18 cellular contexts compared by ENCODE assay signal in the genomic region with DNA sequence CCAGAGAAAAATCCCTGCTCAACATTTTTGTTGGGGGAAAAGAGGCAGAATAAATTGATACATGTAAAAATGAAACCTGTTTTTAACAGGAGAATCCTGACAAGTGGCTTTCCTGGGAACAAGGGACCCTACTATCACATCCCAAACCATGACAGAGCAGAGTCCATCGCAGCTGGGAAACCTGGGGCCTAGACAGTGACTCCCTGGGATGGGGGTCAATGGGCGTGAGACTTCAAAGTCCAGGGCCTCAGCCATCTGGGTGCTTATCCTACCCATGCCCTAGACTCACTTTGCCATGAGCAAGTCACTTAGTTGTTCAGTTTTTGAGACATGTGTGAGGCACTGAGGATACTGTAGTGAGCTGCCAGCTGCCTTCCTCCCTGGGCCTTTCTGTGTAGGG. TPM values are rescaled to one million over a fixed set of nuclear protein-coding genes. Genes with fewer than 3 reads are reported as not detected.
DNase-seq lines count a peak whose midpoint lies in the region; ATAC-seq and TF ChIP-seq lines count a peak whose summit lies in the region.
"Had no signal": no experiment of that assay in that cellular context is flagged by ENCODE, and none has a peak within 500 bp of the region (broad histone marks: within the 10 kb centered on the region; RNA-seq: fewer than 3 reads in every experiment).

No MANE protein-coding gene starts in this region.

- peaks cover 42% of the 10 kb centered on the region for H3K36me3 Mint-ChIP-seq in activated CD4-positive, alpha-beta T cell treated with anti-CD3 and anti-CD28 coated beads, Interleukin-2, amount 10 ng/mL, durations not matched to agents 7 days and 5 days (ENCODE audit: low read depth)
- H3K36me3 Mint-ChIP-seq in activated CD4-positive, alpha-beta T cell treated with anti-CD3 and anti-CD28 coated beads, Interleukin-2, amount 10 ng/mL, durations not matched to agents 24 days and 14 days (ENCODE audit: low read depth) = peaks cover 54% of the 10 kb centered on the region
- peaks cover 34% of the 10 kb centered on the region for H3K36me3 Mint-ChIP-seq in activated naive CD8-positive, alpha-beta T cell treated with anti-CD3 and anti-CD28 coated beads for 36 hours
- peaks cover 60% of the 10 kb centered on the region for H3K36me3 Mint-ChIP-seq in activated naive CD8-positive, alpha-beta T cell treated with anti-CD3 and anti-CD28 coated beads, Interleukin-2, amount 50 U/mL, for 24 hours (ENCODE audit: low read depth)
- peaks cover 47% of the 10 kb centered on the region for H3K36me3 Mint-ChIP-seq in activated CD8-positive, alpha-beta T cell treated with anti-CD3 and anti-CD28 coated beads, Interleukin-2, amount 10 ng/mL, durations not matched to agents 7 days and 5 days (ENCODE audit: low read depth)
- peaks cover 98% of the 10 kb centered on the region for H3K36me3 Mint-ChIP-seq in stimulated activated effector memory CD8-positive, alpha-beta T cell treated with anti-CD3 and anti-CD28 coated beads, Interleukin-12 subunit alpha, Interleukin-12 subunit beta, amount 100 ng/mL, for 72 hours

- H3K27ac ChIP-seq in breast epithelium = no peak overlapping the region
- H3K27ac ChIP-seq: 22Rv1 had no signal

- H3K36me3 ChIP-seq in breast epithelium = no peaks in the 10 kb centered on the region

- H3K4me3 Mint-ChIP-seq in activated CD4-positive, alpha-beta T cell treated with anti-CD3 and anti-CD28 coated beads, Interleukin-2, amount 10 ng/mL, durations not matched to agents 7 days and 5 days = no peak overlapping the region
- H3K4me3 Mint-ChIP-seq in activated CD4-positive, alpha-beta T cell treated with anti-CD3 and anti-CD28 coated beads, Interleukin-2, amount 10 ng/mL, durations not matched to agents 24 days and 14 days = no peak overlapping the region
- no peak overlapping the region for H3K4me3 Mint-ChIP-seq in activated naive CD8-positive, alpha-beta T cell treated with anti-CD3 and anti-CD28 coated beads for 36 hours
- no peak overlapping the region for H3K4me3 Mint-ChIP-seq in activated naive CD8-positive, alpha-beta T cell treated with anti-CD3 and anti-CD28 coated beads, Interleukin-2, amount 50 U/mL, for 24 hours
- no peak overlapping the region for H3K4me3 Mint-ChIP-seq in activated CD8-positive, alpha-beta T cell treated with anti-CD3 and anti-CD28 coated beads, Interleukin-2, amount 10 ng/mL, durations not matched to agents 7 days and 5 days
- no peak overlapping the region for H3K4me3 Mint-ChIP-seq in stimulated activated effector memory CD8-positive, alpha-beta T cell treated with anti-CD3 and anti-CD28 coated beads, Interleukin-12 subunit alpha, Interleukin-12 subunit beta, amount 100 ng/mL, for 72 hours
- H3K4me3 Mint-ChIP-seq: CD14-positive monocyte, H9 had no signal

- POLR2A ChIA-PET in activated CD4-positive, alpha-beta T cell treated with anti-CD3 and anti-CD28 coated beads, Interleukin-2, amount 10 ng/mL, durations not matched to agents 7 days and 5 days (lab: Charles Lee) = no interaction called here
- POLR2A ChIA-PET in activated CD8-positive, alpha-beta T cell treated with anti-CD3 and anti-CD28 coated beads, Interleukin-2, amount 10 ng/mL, durations not matched to agents 7 days and 5 days (lab: Charles Lee) = interaction anchor here (1.4 kb wide), 1 partner anchor 12 kb away, joined by 4 read pairs; no protein-coding TSS in a partner anchor

- intact Hi-C loops in activated CD4-positive, alpha-beta T cell treated with anti-CD3 and anti-CD28 coated beads, Interleukin-2, amount 10 ng/mL, durations not matched to agents 24 days and 14 days (cut with micrococcal nuclease) = no loop called here
- intact Hi-C loops in breast epithelium (cut with DNase I; ENCODE audit: low total_unique reads) = no loop called here

- H3K9me3 Mint-ChIP-seq in activated CD4-positive, alpha-beta T cell treated with anti-CD3 and anti-CD28 coated beads, Interleukin-2, amount 10 ng/mL, durations not matched to agents 7 days and 5 days = no peaks in the 10 kb centered on the region
- H3K9me3 Mint-ChIP-seq in activated CD4-positive, alpha-beta T cell treated with anti-CD3 and anti-CD28 coated beads, Interleukin-2, amount 10 ng/mL, durations not matched to agents 24 days and 14 days = no peaks in the 10 kb centered on the region
- H3K9me3 Mint-ChIP-seq in activated naive CD8-positive, alpha-beta T cell treated with anti-CD3 and anti-CD28 coated beads for 36 hours = no peaks in the 10 kb centered on the region
- H3K9me3 Mint-ChIP-seq in activated naive CD8-positive, alpha-beta T cell treated with anti-CD3 and anti-CD28 coated beads, Interleukin-2, amount 50 U/mL, for 24 hours = no peaks in the 10 kb centered on the region
- H3K9me3 Mint-ChIP-seq in activated CD8-positive, alpha-beta T cell treated with anti-CD3 and anti-CD28 coated beads, Interleukin-2, amount 10 ng/mL, durations not matched to agents 7 days and 5 days (ENCODE audit: insufficient read depth) = no peaks in the 10 kb centered on the region
- no peaks in the 10 kb centered on the region for H3K9me3 Mint-ChIP-seq in stimulated activated effector memory CD8-positive, alpha-beta T cell treated with anti-CD3 and anti-CD28 coated beads, Interleukin-12 subunit alpha, Interleukin-12 subunit beta, amount 100 ng/mL, for 72 hours
- H3K9me3 Mint-ChIP-seq: CD14-positive monocyte, H9, IgD-negative memory B cell had no signal

- TF ChIP-seq POLR2A in breast epithelium (IDR thresholded peaks at IDR 0.05) = no peak

- CTCF ChIA-PET in activated CD4-positive, alpha-beta T cell treated with anti-CD3 and anti-CD28 coated beads, Interleukin-2, amount 10 ng/mL, durations not matched to agents 7 days and 5 days (lab: Charles Lee) = interaction anchor here (0.7 to 1.6 kb wide), 8 partner anchors 8 to 34 kb away, joined by 3 to 8 read pairs (median 4); no protein-coding TSS in a partner anchor
- CTCF ChIA-PET in activated CD8-positive, alpha-beta T cell treated with anti-CD3 and anti-CD28 coated beads, Interleukin-2, amount 10 ng/mL, durations not matched to agents 7 days and 5 days (lab: Charles Lee) = interaction anchor here (1.1 to 4.2 kb wide), 6 partner anchors 12 to 372 kb away, joined by 3 to 14 read pairs (median 5); partner anchors contain the start of gene RPS14

- H3K27me3 ChIP-seq in breast epithelium = no peaks in the 10 kb centered on the region

- TF ChIP-seq CTCF in breast epithelium (IDR thresholded peaks at IDR 0.05) = no peak

- no peak for DNase-seq in activated CD4-positive, alpha-beta T cell treated with anti-CD3 and anti-CD28 coated beads, Interleukin-2, amount 10 ng/mL, durations not matched to agents 7 days and 5 days
- no peak for DNase-seq in activated CD4-positive, alpha-beta T cell treated with anti-CD3 and anti-CD28 coated beads, Interleukin-2, amount 10 ng/mL, durations not matched to agents 24 days and 14 days
- DNase-seq in activated naive CD8-positive, alpha-beta T cell treated with anti-CD3 and anti-CD28 coated beads for 36 hours = no peak
- DNase-seq in activated naive CD8-positive, alpha-beta T cell treated with anti-CD3 and anti-CD28 coated beads, Interleukin-2, amount 50 U/mL, for 24 hours = no peak
- no peak for DNase-seq in activated CD8-positive, alpha-beta T cell treated with anti-CD3 and anti-CD28 coated beads, Interleukin-2, amount 10 ng/mL, durations not matched to agents 7 days and 5 days
- DNase-seq in stimulated activated effector memory CD8-positive, alpha-beta T cell treated with anti-CD3 and anti-CD28 coated beads, Interleukin-12 subunit alpha, Interleukin-12 subunit beta, amount 100 ng/mL, for 72 hours (ENCODE audit: low spot score in 2 of 2) = no peak
- no peak for DNase-seq in breast epithelium (ENCODE audit: low spot score in 2 of 2)
- no peak for DNase-seq in CD1c-positive myeloid dendritic cell (ENCODE audit: extremely low spot score)
- DNase-seq: Calu3, DMS 273 treated with DMSO at 0.1 percent for 48 hours, GOT3, H9 had no signal

- no peak for ATAC-seq in activated naive CD8-positive, alpha-beta T cell treated with anti-CD3 and anti-CD28 coated beads, Interleukin-2, amount 50 U/mL, for 24 hours
- ATAC-seq in activated CD8-positive, alpha-beta T cell treated with anti-CD3 and anti-CD28 coated beads, Interleukin-2, amount 10 ng/mL, durations not matched to agents 7 days and 5 days = no peak
- ATAC-seq in stimulated activated effector memory CD8-positive, alpha-beta T cell treated with anti-CD3 and anti-CD28 coated beads, Interleukin-12 subunit alpha, Interleukin-12 subunit beta, amount 100 ng/mL, for 72 hours = no peak

- peak overlapping the region; percentile 26 for H3K27ac Mint-ChIP-seq in activated CD4-positive, alpha-beta T cell treated with anti-CD3 and anti-CD28 coated beads, Interleukin-2, amount 10 ng/mL, durations not matched to agents 7 days and 5 days
- H3K27ac Mint-ChIP-seq in activated CD4-positive, alpha-beta T cell treated with anti-CD3 and anti-CD28 coated beads, Interleukin-2, amount 10 ng/mL, durations not matched to agents 24 days and 14 days = no peak overlapping the region
- peak overlapping the region; percentile 46 for H3K27ac Mint-ChIP-seq in activated naive CD8-positive, alpha-beta T cell treated with anti-CD3 and anti-CD28 coated beads for 36 hours
- H3K27ac Mint-ChIP-seq in activated naive CD8-positive, alpha-beta T cell treated with anti-CD3 and anti-CD28 coated beads, Interleukin-2, amount 50 U/mL, for 24 hours = no peak overlapping the region
- peak overlapping the region; percentile 26 for H3K27ac Mint-ChIP-seq in activated CD8-positive, alpha-beta T cell treated with anti-CD3 and anti-CD28 coated beads, Interleukin-2, amount 10 ng/mL, durations not matched to agents 7 days and 5 days
- H3K27ac Mint-ChIP-seq in stimulated activated effector memory CD8-positive, alpha-beta T cell treated with anti-CD3 and anti-CD28 coated beads, Interleukin-12 subunit alpha, Interleukin-12 subunit beta, amount 100 ng/mL, for 72 hours = peak overlapping the region; percentile 63

- H3K4me3 ChIP-seq in breast epithelium = no peak overlapping the region
- H3K4me3 ChIP-seq: GM12878 had no signal

- H3K4me1 Mint-ChIP-seq in activated CD4-positive, alpha-beta T cell treated with anti-CD3 and anti-CD28 coated beads, Interleukin-2, amount 10 ng/mL, durations not matched to agents 7 days and 5 days = peaks cover 30% of the 10 kb centered on the region
- peaks cover 32% of the 10 kb centered on the region for H3K4me1 Mint-ChIP-seq in activated CD4-positive, alpha-beta T cell treated with anti-CD3 and anti-CD28 coated beads, Interleukin-2, amount 10 ng/mL, durations not matched to agents 24 days and 14 days
- peaks cover 27% of the 10 kb centered on the region for H3K4me1 Mint-ChIP-seq in activated naive CD8-positive, alpha-beta T cell treated with anti-CD3 and anti-CD28 coated beads for 36 hours
- peaks cover 36% of the 10 kb centered on the region for H3K4me1 Mint-ChIP-seq in activated naive CD8-positive, alpha-beta T cell treated with anti-CD3 and anti-CD28 coated beads, Interleukin-2, amount 50 U/mL, for 24 hours
- peaks cover 33% of the 10 kb centered on the region for H3K4me1 Mint-ChIP-seq in activated CD8-positive, alpha-beta T cell treated with anti-CD3 and anti-CD28 coated beads, Interleukin-2, amount 10 ng/mL, durations not matched to agents 7 days and 5 days (ENCODE audit: low read depth)
- peaks cover 46% of the 10 kb centered on the region for H3K4me1 Mint-ChIP-seq in stimulated activated effector memory CD8-positive, alpha-beta T cell treated with anti-CD3 and anti-CD28 coated beads, Interleukin-12 subunit alpha, Interleukin-12 subunit beta, amount 100 ng/mL, for 72 hours

- H3K9me3 ChIP-seq in breast epithelium = no peaks in the 10 kb centered on the region

- no peaks in the 10 kb centered on the region for H3K27me3 Mint-ChIP-seq in activated CD4-positive, alpha-beta T cell treated with anti-CD3 and anti-CD28 coated beads, Interleukin-2, amount 10 ng/mL, durations not matched to agents 7 days and 5 days
- H3K27me3 Mint-ChIP-seq in activated CD4-positive, alpha-beta T cell treated with anti-CD3 and anti-CD28 coated beads, Interleukin-2, amount 10 ng/mL, durations not matched to agents 24 days and 14 days = no peaks in the 10 kb centered on the region
- no peaks in the 10 kb centered on the region for H3K27me3 Mint-ChIP-seq in activated naive CD8-positive, alpha-beta T cell treated with anti-CD3 and anti-CD28 coated beads for 36 hours
- no peaks in the 10 kb centered on the region for H3K27me3 Mint-ChIP-seq in activated naive CD8-positive, alpha-beta T cell treated with anti-CD3 and anti-CD28 coated beads, Interleukin-2, amount 50 U/mL, for 24 hours
- no peaks in the 10 kb centered on the region for H3K27me3 Mint-ChIP-seq in activated CD8-positive, alpha-beta T cell treated with anti-CD3 and anti-CD28 coated beads, Interleukin-2, amount 10 ng/mL, durations not matched to agents 7 days and 5 days (ENCODE audit: low read depth)
- H3K27me3 Mint-ChIP-seq: IgD-negative memory B cell had no signal

- H3K4me1 ChIP-seq in breast epithelium = peaks cover 0 to 2% of the 10 kb centered on the region in 2 donors

RNA-seq across cellular contexts. Expression of gene TCOF1, which starts 5.7 kb away (rescaled TPM):
- 10 to 100 TPM; 69.6 to 72.2 TPM for total RNA-seq in activated CD4-positive, alpha-beta T cell treated with anti-CD3 and anti-CD28 coated beads, Interleukin-2, amount 10 ng/mL, durations not matched to agents 7 days and 5 days
- total RNA-seq in activated CD4-positive, alpha-beta T cell treated with anti-CD3 and anti-CD28 coated beads, Interleukin-2, amount 10 ng/mL, durations not matched to agents 24 days and 14 days = 130 and 140 TPM in 2 replicates
- 100 to 1,000 TPM; 138 to 140 TPM for total RNA-seq in activated naive CD8-positive, alpha-beta T cell treated with anti-CD3 and anti-CD28 coated beads for 36 hours
- total RNA-seq in activated CD8-positive, alpha-beta T cell treated with anti-CD3 and anti-CD28 coated beads, Interleukin-2, amount 10 ng/mL, durations not matched to agents 7 days and 5 days = 10 to 100 TPM; 79.0 to 81.3 TPM
- 10 to 100 TPM; 20.6 to 37.7 (median 36.1) TPM for total RNA-seq in breast epithelium

RNA-seq across cellular contexts. Expression of gene CD74, which starts 49.5 kb away (rescaled TPM):
- total RNA-seq in activated CD4-positive, alpha-beta T cell treated with anti-CD3 and anti-CD28 coated beads, Interleukin-2, amount 10 ng/mL, durations not matched to agents 7 days and 5 days = 100 to 1,000 TPM; 462 to 507 TPM
- total RNA-seq in activated CD4-positive, alpha-beta T cell treated with anti-CD3 and anti-CD28 coated beads, Interleukin-2, amount 10 ng/mL, durations not matched to agents 24 days and 14 days = 322 and 325 TPM in 2 replicates
- 100 to 1,000 TPM; 290 to 294 TPM for total RNA-seq in activated naive CD8-positive, alpha-beta T cell treated with anti-CD3 and anti-CD28 coated beads for 36 hours
- 100 to 1,000 TPM; 395 to 407 TPM for total RNA-seq in activated CD8-positive, alpha-beta T cell treated with anti-CD3 and anti-CD28 coated beads, Interleukin-2, amount 10 ng/mL, durations not matched to agents 7 days and 5 days
- total RNA-seq in breast epithelium = 100 to 1,000 TPM; 382 to 393 (median 392) TPM
- total RNA-seq: A673, Daoy had no signal

Comparison
In these comparisons a context has a peak if more than half of its experiments do, and no peak if none do; other contexts are left out.
1. H3K27ac Mint-ChIP-seq: peak in activated CD4-positive, alpha-beta T cell treated with anti-CD3 and anti-CD28 coated beads, Interleukin-2, amount 10 ng/mL, durations not matched to agents 7 days and 5 days (single experiment), activated naive CD8-positive, alpha-beta T cell treated with anti-CD3 and anti-CD28 coated beads for 36 hours (single experiment), activated CD8-positive, alpha-beta T cell treated with anti-CD3 and anti-CD28 coated beads, Interleukin-2, amount 10 ng/mL, durations not matched to agents 7 days and 5 days (single experiment) and stimulated activated effector memory CD8-positive, alpha-beta T cell treated with anti-CD3 and anti-CD28 coated beads, Interleukin-12 subunit alpha, Interleukin-12 subunit beta, amount 100 ng/mL, for 72 hours (single experiment); none in activated CD4-positive, alpha-beta T cell treated with anti-CD3 and anti-CD28 coated beads, Interleukin-2, amount 10 ng/mL, durations not matched to agents 24 days and 14 days (single experiment) and activated naive CD8-positive, alpha-beta T cell treated with anti-CD3 and anti-CD28 coated beads, Interleukin-2, amount 50 U/mL, for 24 hours (single experiment).